Comparison of ENCODE assay signal across 8 cellular contexts in the genomic region with DNA sequence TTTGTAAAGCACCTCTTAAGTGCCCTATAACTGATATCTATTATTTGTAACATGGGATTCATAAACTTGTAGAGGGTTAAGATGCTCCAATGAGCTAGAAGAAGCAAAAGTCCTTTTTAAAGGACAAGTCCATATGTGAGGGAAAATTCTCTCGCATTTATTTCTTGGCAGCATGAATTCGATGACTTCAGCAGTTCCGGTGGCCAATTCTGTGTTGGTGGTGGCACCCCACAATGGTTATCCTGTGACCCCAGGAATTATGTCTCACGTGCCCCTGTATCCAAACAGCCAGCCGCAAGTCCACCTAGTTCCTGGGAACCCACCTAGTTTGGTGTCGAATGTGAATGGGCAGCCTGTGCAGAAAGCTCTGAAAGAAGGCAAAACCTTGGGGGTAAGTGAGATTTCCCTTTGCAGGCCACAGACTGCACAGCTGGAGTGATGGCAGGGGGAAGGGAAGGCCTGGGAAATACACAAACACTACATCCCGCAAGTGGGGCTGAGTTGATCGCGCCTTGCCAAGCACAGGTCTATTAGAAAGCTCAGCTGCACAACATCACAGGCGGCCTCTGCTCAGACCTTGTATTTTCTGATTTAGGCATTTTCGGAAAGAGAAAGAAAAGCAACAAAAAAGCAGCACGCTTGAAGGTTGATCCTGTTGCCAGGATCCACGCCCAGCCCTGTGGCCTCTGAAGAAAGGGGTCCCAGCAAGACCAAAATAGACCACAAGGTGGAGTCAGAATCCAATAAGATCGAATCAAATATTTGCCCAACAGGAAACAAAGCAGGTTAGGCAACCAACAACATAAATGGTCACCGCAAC. TPM values are rescaled to one million over a fixed set of nuclear protein-coding genes. Genes with fewer than 3 reads are reported as not detected.
DNase-seq lines count a peak whose midpoint lies in the region; ATAC-seq lines count a peak whose summit lies in the region.

No MANE protein-coding gene starts in this region.

- ATAC-seq in HG03469 (IDR thresholded peaks at IDR 0.05; ENCODE audit: unreplicated experiment): no peak
- ATAC-seq in HG02759 (IDR thresholded peaks at IDR 0.05; ENCODE audit: unreplicated experiment): no peak
- no peak for ATAC-seq in HG02610 (IDR thresholded peaks at IDR 0.05; ENCODE audit: unreplicated experiment)

- DNase-seq in DMS 273 (lab: John Stamatoyannopoulos, UW; ENCODE audit: unreplicated experiment): peak; percentile 62
- DNase-seq in DMS 273 treated with DMSO at 0.1 percent for 48 hours (lab: John Stamatoyannopoulos, UW): no peak
- peak; percentile 34 for DNase-seq in NCI-H2107 (lab: John Stamatoyannopoulos, UW)
- DNase-seq in dermis blood vessel endothelial cell: peak; percentile 56
- peak; percentile 4 for DNase-seq in pons (ENCODE audit: low spot score)

RNA-seq across cellular contexts. Expression of a gene that starts 1.5 kb away (rescaled TPM):
- total RNA-seq in dermis blood vessel endothelial cell: not detected in 2 replicates

RNA-seq across cellular contexts. Expression of a gene that starts 23.6 kb away (rescaled TPM):
- total RNA-seq in dermis blood vessel endothelial cell: not detected in 2 replicates

RNA-seq across cellular contexts. Expression of a gene that starts 55.8 kb away (rescaled TPM):
- total RNA-seq in dermis blood vessel endothelial cell: not detected in 2 replicates
